Comparison of ENCODE assay signal across 30 cellular contexts in genomic region chr1:239888639-239889038, GRCh38.
A peak's percentile ranks its signal among the peaks of the same experiment; 100 is the strongest.
DNase-seq lines count a peak whose midpoint lies in the region; ATAC-seq, FAIRE-seq and TF ChIP-seq lines count a peak whose summit lies in the region.
"Had no signal": no experiment of that assay in that cellular context is flagged by ENCODE, and none has a peak within 500 bp of the region (broad histone marks: within the 10 kb centered on the region; RNA-seq: fewer than 3 reads in every experiment).

No MANE protein-coding gene starts in this region.

- H3K9ac ChIP-seq in H9 (ENCODE audit: extremely low read depth, insufficient read length, low read length): no peak overlapping the region
- no peak overlapping the region for H3K9ac ChIP-seq in NT2/D1 (ENCODE audit: insufficient read length, low read depth)
- no peak overlapping the region for H3K9ac ChIP-seq in H1 (replicated peaks in 1 of 4; ENCODE audit: extremely low read depth in 1 of 4, low read depth in 3 of 4, low read length in 3 of 4)
- H3K9ac ChIP-seq in iPS-20b (ENCODE audit: low read depth, low read length): no peak overlapping the region
- H3K9ac ChIP-seq: BLaER1 had no signal

- no peak overlapping the region for H2AK5ac ChIP-seq in H9 (ENCODE audit: insufficient read length, low read length)
- peak overlapping the region; percentile 68 for H2AK5ac ChIP-seq in H1 (ENCODE audit: low read depth, low read length)

- FAIRE-seq in H1 (lab: Jason Lieb, UNC): no peak
- FAIRE-seq: A204.1, GM12878, GM12892, GM18507, GM19239 had no signal

- no peak overlapping the region for H3T11ph ChIP-seq in H9 (ENCODE audit: low read length)

- H3K27ac Mint-ChIP-seq in H9: peak overlapping the region in 2 of 3 experiments; percentile 31 to 55; a peak in 3 of 7 replicates
- H3K27ac Mint-ChIP-seq: CD4-positive, CD25-positive, alpha-beta regulatory T cell; CD8-positive, alpha-beta memory T cell had no signal

- no peak overlapping the region for H3K4me2 ChIP-seq in H9 (ENCODE audit: insufficient read depth, insufficient read length, low read length)
- no peak overlapping the region; a peak in 1 of 4 replicates for H3K4me2 ChIP-seq in H1 (ENCODE audit: insufficient read depth in 1 of 2, low read depth in 2 of 2, low read length in 2 of 2)
- H3K4me2 ChIP-seq: BLaER1 had no signal

- H3K36me3 ChIP-seq in NT2/D1 (ENCODE audit: insufficient read depth, insufficient read length, low read length) (no peaks in the 10 kb centered on the region), H1 (ENCODE audit: control insufficient read depth in 2 of 4, insufficient read depth in 4 of 4, low read length in 3 of 4) (no peaks in the 10 kb centered on the region), iPS-20b (ENCODE audit: insufficient read depth, low read depth, low read length) (no peaks in the 10 kb centered on the region)
- H3K36me3 ChIP-seq: BE2C, BLaER1 had no signal

- H4K20me1 ChIP-seq in H9 (ENCODE audit: control insufficient read depth, insufficient read depth, insufficient read length) (no peaks in the 10 kb centered on the region), H1 (replicated peaks in 1 of 2; ENCODE audit: control insufficient read depth in 1 of 2, insufficient read depth in 2 of 2, low read length in 2 of 2) (no peaks in the 10 kb centered on the region)
- H4K20me1 ChIP-seq: BLaER1 had no signal

- H3K23ac ChIP-seq in H9 (ENCODE audit: insufficient read length, low read depth, low read length) (no peak overlapping the region), H1 (ENCODE audit: insufficient read length) (no peak overlapping the region)

- peaks cover 7 to 12% of the 10 kb centered on the region in 2 experiments for H3K4me1 Mint-ChIP-seq in H9
- H3K4me1 Mint-ChIP-seq: CD4-positive, alpha-beta memory T cell; CD4-positive, CD25-positive, alpha-beta regulatory T cell; CD8-positive, alpha-beta memory T cell had no signal

- no peaks in the 10 kb centered on the region for H3K79me2 ChIP-seq in H9 (ENCODE audit: insufficient read depth, low read length)
- H3K79me2 ChIP-seq in H1 (ENCODE audit: control insufficient read depth in 1 of 2, insufficient read depth in 2 of 2, low read length in 2 of 2): no peaks in the 10 kb centered on the region

- ATAC-seq in Right ventricle myocardium inferior (no peak), GM18909 (IDR thresholded peaks at IDR 0.05; ENCODE audit: poor library complexity, unreplicated experiment) (no peak), HG03442 (IDR thresholded peaks at IDR 0.05; ENCODE audit: unreplicated experiment) (no peak)
- ATAC-seq: GM12878 had no signal

- H3K4ac ChIP-seq in H9 (ENCODE audit: low read depth, low read length) (no peak overlapping the region), H1 (replicated peaks; ENCODE audit: insufficient read length, low read depth, low read length) (no peak overlapping the region)

- no peak for TF ChIP-seq EP300 in H1 (IDR thresholded peaks at IDR 0.05; ENCODE audit: borderline replicate concordance in 1 of 2, low read depth in 2 of 2, low read length in 2 of 2)

- peak overlapping the region; percentile 65 for H3K56ac ChIP-seq in H9 (ENCODE audit: insufficient read length, low read depth, low read length)
- no peak overlapping the region for H3K56ac ChIP-seq in H1 (replicated peaks; ENCODE audit: insufficient read length, low read depth, low read length)

- H2BK120ac ChIP-seq in H9 (ENCODE audit: low read depth, low read length, poor library complexity, severe bottlenecking) (no peak overlapping the region), H1 (replicated peaks; ENCODE audit: low read depth, low read length) (no peak overlapping the region)

- H2AFZ ChIP-seq in H9 (ENCODE audit: low read length) (no peak overlapping the region), H1 (ENCODE audit: low read length) (0 out of 2 replicates have a peak overlapping the region, but pooled peaks have one; percentile 16)

- TF ChIP-seq CTCF in H9 (conservative IDR thresholded peaks at IDR 0.05) (no peak), H1 (IDR thresholded peaks at IDR 0.05; ENCODE audit: control extremely low read depth in 1 of 3, insufficient read depth in 1 of 3, low read depth in 1 of 3, low read length in 3 of 3) (no peak)

- H3K9me3 ChIP-seq in H9 (ENCODE audit: control insufficient read depth, low read depth, low read length) (no peaks in the 10 kb centered on the region), NT2/D1 (ENCODE audit: insufficient read depth, low read length) (peaks cover 7% of the 10 kb centered on the region; the same call in 1 of the 2 replicates), H1 (ENCODE audit: insufficient read depth in 2 of 2, low read depth in 1 of 2, low read length in 1 of 2) (no peaks in the 10 kb centered on the region), iPS-20b (ENCODE audit: insufficient read depth, low read depth, low read length) (no peaks in the 10 kb centered on the region)
- H3K9me3 ChIP-seq: BE2C had no signal

- 0 out of 2 replicates have a peak overlapping the region, but pooled peaks have one; percentile 80 for H2BK15ac ChIP-seq in H9 (ENCODE audit: low read depth, low read length)
- H2BK15ac ChIP-seq in H1 (ENCODE audit: low read length): no peak overlapping the region

- H3K9me3 Mint-ChIP-seq in H9: no peaks in the 10 kb centered on the region
- H3K9me3 Mint-ChIP-seq: CD4-positive, alpha-beta memory T cell; CD4-positive, CD25-positive, alpha-beta regulatory T cell; CD8-positive, alpha-beta memory T cell had no signal

- no peak overlapping the region for H3K14ac ChIP-seq in H9 (ENCODE audit: insufficient read depth, low read length)
- H3K14ac ChIP-seq in H1 (ENCODE audit: insufficient read length): no peak overlapping the region

- H3K4me3 Mint-ChIP-seq in H9: no peak overlapping the region
- H3K4me3 Mint-ChIP-seq: CD14-positive monocyte; CD4-positive, alpha-beta memory T cell; CD4-positive, CD25-positive, alpha-beta regulatory T cell; CD8-positive, alpha-beta memory T cell had no signal

- H2BK20ac ChIP-seq in H9 (ENCODE audit: low read depth, low read length, poor library complexity, severe bottlenecking): no peak overlapping the region
- no peak overlapping the region for H2BK20ac ChIP-seq in H1 (ENCODE audit: low read length)

- CTCF ChIA-PET in H1 (lab: Charles Lee; ENCODE audit: partially characterized antibody): interaction anchor here (0.6 to 2.0 kb wide), 6 partner anchors 9 to 928 kb away, joined by 3 to 5 read pairs (median 4); no protein-coding TSS in a partner anchor

- H2BK5ac ChIP-seq in H9 (ENCODE audit: insufficient read length, low read length) (no peak overlapping the region), H1 (ENCODE audit: low read depth, low read length) (no peak overlapping the region; the same call in 1 of the 2 replicates)

- H4K5ac ChIP-seq in H9 (ENCODE audit: insufficient read length, low read depth, low read length) (no peak overlapping the region), H1 (ENCODE audit: insufficient read length, low read depth, low read length) (no peak overlapping the region)

- DNase-seq in H9 (no peak), NT2/D1 (ENCODE audit: low read depth, low spot score) (peak; percentile 42), H1 (ENCODE audit: low read depth in 1 of 2, low spot score in 2 of 2) (no peak), Right ventricle myocardium inferior (ENCODE audit: missing footprints) (no peak), GM19240 (ENCODE audit: insufficient read length, low spot score) (no peak)
- DNase-seq: 8988T; ACHN; BE2C; C1 segment of cervical spinal cord; CD4-positive, alpha-beta memory T cell; CD4-positive, CD25-positive, alpha-beta regulatory T cell; CD8-positive, alpha-beta memory T cell; COR-L47; DMS 273 treated with DMSO at 0.1 percent for 48 hours; DMS153; DMS53; DMS79; DND-41; EL; GDM1 had no signal

- no peak for TF ChIP-seq RAD21 in H1 (IDR thresholded peaks at IDR 0.05 in 1 of 2, conservative IDR thresholded peaks at IDR 0.05 in 1 of 2; ENCODE audit: low read depth in 2 of 2, low read length in 2 of 2)

- H3K27ac ChIP-seq in H9 (ENCODE audit: insufficient read length, low read depth, low read length): peak overlapping the region; percentile 25
- no peak overlapping the region for H3K27ac ChIP-seq in H1 (ENCODE audit: low read depth, low read length)
- H3K27ac ChIP-seq in iPS-20b (ENCODE audit: low read length): peak overlapping the region; percentile 12
- H3K27ac ChIP-seq: BLaER1 had no signal

- H2BK12ac ChIP-seq in H9 (ENCODE audit: insufficient read length, low read depth, low read length) (no peak overlapping the region), H1 (ENCODE audit: low read depth, low read length) (peak overlapping the region; percentile 29; the same call in 1 of the 2 replicates)

- H3K4me1 ChIP-seq in H9 (ENCODE audit: insufficient read depth, low read length): peaks cover 6% of the 10 kb centered on the region; the same call in 1 of the 2 replicates
- no peaks in the 10 kb centered on the region for H3K4me1 ChIP-seq in NT2/D1 (ENCODE audit: insufficient read depth, insufficient read length)
- peaks cover 0 to 8% (median 4%) of the 10 kb centered on the region in 4 experiments; a peak in 4 of 7 replicates for H3K4me1 ChIP-seq in H1 (replicated peaks in 1 of 4; ENCODE audit: control insufficient read depth in 3 of 4, insufficient read depth in 4 of 4, low read length in 3 of 4)
- peaks cover 4% of the 10 kb centered on the region; the same call in 1 of the 2 replicates for H3K4me1 ChIP-seq in iPS-20b (ENCODE audit: insufficient read depth, low read length)

- H3K36me3 Mint-ChIP-seq in H9 (ENCODE audit: insufficient read depth in 1 of 3, low read depth in 3 of 3): 0 out of 7 replicates have a peak, but pooled peaks cover 0 to 4% (median 0%) of the 10 kb centered on the region in 3 experiments
- H3K36me3 Mint-ChIP-seq: CD14-positive monocyte; CD4-positive, alpha-beta memory T cell; CD4-positive, CD25-positive, alpha-beta regulatory T cell; CD8-positive, alpha-beta memory T cell had no signal

- no peak overlapping the region for H4K8ac ChIP-seq in H9 (replicated peaks; ENCODE audit: insufficient read length, low read depth, low read length)
- H4K8ac ChIP-seq in H1 (ENCODE audit: extremely low read depth, insufficient read depth, low read length): no peak overlapping the region

- WGBS in H9 (ENCODE audit: extremely low coverage, insufficient read length, low lambda C conversion rate): no CpG with 5 or more reads among the region's 4 CpGs
- 75% methylated on average over 4 of the region's 4 CpGs; no CpG with 5 or more reads in 1 of the 2 experiments for WGBS in H1 (ENCODE audit: extremely low coverage in 1 of 2, insufficient coverage in 1 of 2, insufficient read length in 1 of 2, insufficient replicate concordance in 2 of 2, low coverage in 1 of 2, low lambda C conversion rate in 2 of 2, missing lambda C conversion rate in 1 of 2), 2 experiments

- no peaks in the 10 kb centered on the region for H3K27me3 ChIP-seq in H9 (ENCODE audit: insufficient read depth, low read length)
- H3K27me3 ChIP-seq in NT2/D1 (ENCODE audit: insufficient read depth, insufficient read length): no peaks in the 10 kb centered on the region
- no peaks in the 10 kb centered on the region for H3K27me3 ChIP-seq in H1 (replicated peaks in 1 of 4; ENCODE audit: control insufficient read depth in 3 of 4, extremely low read depth in 1 of 4, insufficient read depth in 3 of 4, low read length in 3 of 4)
- H3K27me3 ChIP-seq in iPS-20b (ENCODE audit: insufficient read depth, low read length): no peaks in the 10 kb centered on the region
- H3K27me3 ChIP-seq: BE2C, BLaER1 had no signal

- POLR2A ChIA-PET in H1 (lab: Charles Lee; ENCODE audit: partially characterized antibody): no interaction called here

- intact Hi-C loops in Right ventricle myocardium inferior (cut with DNase I): no loop called here

- H4K91ac ChIP-seq in H9 (ENCODE audit: insufficient read length, low read depth, low read length) (no peak overlapping the region), H1 (replicated peaks; ENCODE audit: insufficient read length, low read length) (no peak overlapping the region)

- H3K79me1 ChIP-seq in H9 (ENCODE audit: insufficient read depth, low read depth, low read length, poor library complexity, severe bottlenecking) (no peaks in the 10 kb centered on the region), H1 (ENCODE audit: low read depth, low read length) (no peaks in the 10 kb centered on the region)

- no peak for TF ChIP-seq POLR2A in H1 (IDR thresholded peaks at IDR 0.05; ENCODE audit: control extremely low read depth in 1 of 2, low read depth in 2 of 2, low read length in 2 of 2)

- no peaks in the 10 kb centered on the region for H3K27me3 Mint-ChIP-seq in H9 (ENCODE audit: low read depth)
- H3K27me3 Mint-ChIP-seq: CD4-positive, alpha-beta memory T cell; CD4-positive, CD25-positive, alpha-beta regulatory T cell had no signal

- H3K18ac ChIP-seq in H9 (ENCODE audit: insufficient read length, low read depth, low read length): no peak overlapping the region
- H3K18ac ChIP-seq in H1 (ENCODE audit: extremely low read depth, low read length): no peak overlapping the region

- H3K4me3 ChIP-seq in NT2/D1 (ENCODE audit: insufficient read length, low read depth) (no peak overlapping the region), H1 (ENCODE audit: extremely low read depth in 1 of 4, insufficient read depth in 2 of 4, low read depth in 3 of 4, low read length in 4 of 4) (no peak overlapping the region), iPS-20b (ENCODE audit: low read length) (no peak overlapping the region)
- H3K4me3 ChIP-seq: BLaER1, GM12878 had no signal

- H3K23me2 ChIP-seq in H9 (ENCODE audit: insufficient read length, low read depth, low read length, poor library complexity, severe bottlenecking) (no peaks in the 10 kb centered on the region), H1 (ENCODE audit: low read depth, low read length) (no peaks in the 10 kb centered on the region; the same call in 1 of the 2 replicates)
